Comparison of ENCODE assay signal across 1 cellular context in genomic region chrX:103681443-103681842, GRCh38.
TF ChIP-seq lines count a peak whose summit lies in the region.

No MANE protein-coding gene starts in this region.

TF ChIP-seq in K562, 482 proteins besides CTCF, POLR2A, EP300 and RAD21:
- TF ChIP-seq POLR2AphosphoS5 (IDR thresholded peaks at IDR 0.05; ENCODE audit: control insufficient read depth, insufficient read depth, low read depth, low read length) = 0 out of 2 replicates have a peak, but pooled peaks have one; percentile 8
- TF ChIP-seq DMBX1 (CRISPR knock-in tag; IDR thresholded peaks at IDR 0.05; ENCODE audit: borderline replicate concordance) = no peak
- TF ChIP-seq RBFOX2 (IDR thresholded peaks at IDR 0.05; ENCODE audit: low read depth, low read length) = peak; percentile 41; the same call in 1 of the 2 replicates
TF ChIP-seq in K562: peak in this region for 2.
